28 cellular contexts compared by ENCODE assay signal in the genomic region with DNA sequence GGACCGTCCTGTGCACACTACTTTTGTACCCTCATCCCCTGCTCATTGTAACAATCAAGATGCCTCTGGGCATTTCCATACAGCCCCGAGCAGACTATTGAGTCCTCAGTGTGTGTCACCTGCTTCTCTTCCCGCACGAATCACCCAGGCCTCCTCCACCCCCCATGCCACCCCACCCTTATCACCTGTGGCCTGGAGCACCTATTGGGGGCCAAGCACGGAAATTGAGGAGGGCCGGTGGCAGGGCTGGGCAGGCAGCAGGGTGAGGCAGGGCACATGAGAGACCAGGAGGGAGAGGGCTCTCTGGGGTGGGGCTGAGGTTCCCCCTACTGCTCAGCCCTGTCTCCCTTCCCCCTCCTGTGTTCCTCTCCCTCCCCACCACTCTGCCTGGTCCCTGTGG.
"Had no signal": no experiment of that assay in that cellular context is flagged by ENCODE, and none has a peak within 500 bp of the region (broad histone marks: within the 10 kb centered on the region; RNA-seq: fewer than 3 reads in every experiment).

No MANE protein-coding gene starts in this region.

- H3K9me3 ChIP-seq: SJCRH30 had no signal

- ATAC-seq: activated CD4-positive, alpha-beta T cell treated with anti-CD3 and anti-CD28 coated beads for 36 hours; activated CD4-positive, CD25-positive, alpha-beta regulatory T cell treated with anti-CD3 and anti-CD28 coated beads, Interleukin-2, amount 50 U/mL, for 24 hours; activated CD8-positive, alpha-beta T cell treated with anti-CD3 and anti-CD28 coated beads, Interleukin-2, amount 10 ng/mL, durations not matched to agents 7 days and 5 days; activated naive CD8-positive, alpha-beta T cell treated with anti-CD3 and anti-CD28 coated beads, Interleukin-2, amount 50 U/mL, for 24 hours; Panc1 had no signal

- H3K4me1 ChIP-seq: SJCRH30 had no signal

- H3K36me3 ChIP-seq: SJCRH30 had no signal

- H3K27me3 Mint-ChIP-seq: activated CD4-positive, alpha-beta T cell treated with anti-CD3 and anti-CD28 coated beads for 36 hours; activated CD4-positive, alpha-beta T cell treated with anti-CD3 and anti-CD28 coated beads, Interleukin-2, amount 10 ng/mL, durations not matched to agents 7 days and 5 days; activated naive CD8-positive, alpha-beta T cell; activated naive CD8-positive, alpha-beta T cell treated with anti-CD3 and anti-CD28 coated beads, Interleukin-2, amount 50 U/mL, for 24 hours; activated T-cell treated with anti-CD3 and anti-CD28 coated beads, Interleukin-2, amount 50 U/mL, for 24 hours; IgD-negative memory B cell had no signal

- DNase-seq: activated CD4-positive, alpha-beta T cell treated with anti-CD3 and anti-CD28 coated beads for 36 hours; activated CD4-positive, alpha-beta T cell treated with anti-CD3 and anti-CD28 coated beads, Interleukin-2, amount 10 ng/mL, durations not matched to agents 7 days and 5 days; activated CD4-positive, alpha-beta T cell treated with anti-CD3 and anti-CD28 coated beads, Interleukin-2, amount 50 U/mL, for 48 hours; activated CD8-positive, alpha-beta T cell treated with anti-CD3 and anti-CD28 coated beads, Interleukin-2, amount 10 ng/mL, durations not matched to agents 7 days and 5 days; activated gamma-delta T cell; activated naive CD4-positive, alpha-beta T cell treated with Interleukin-2 at 50 U/mL for 16 hours; activated naive CD8-positive, alpha-beta T cell treated with anti-CD3 and anti-CD28 coated beads, Interleukin-2, amount 50 U/mL, for 24 hours; activated T-cell treated with anti-CD3 and anti-CD28 coated beads, Interleukin-2, amount 50 U/mL, for 24 hours; anterior cingulate cortex; KG1; MM.1S; MV-4-11; NCI-H1092; NCI-H1436 treated with DMSO at 0.1 percent for 48 hours; NCI-H1694 treated with DMSO at 0.1 percent for 48 hours; NCI-H2029; NCI-H345; NCI-H524 treated with DMSO at 0.1 percent for 48 hours; SHP77; SJCRH30; T1000 had no signal

- H3K27me3 ChIP-seq: SJCRH30 had no signal

- H3K27ac ChIP-seq: SJCRH30, SK-N-MC had no signal

- H3K4me3 Mint-ChIP-seq: activated CD4-positive, alpha-beta T cell treated with anti-CD3 and anti-CD28 coated beads for 36 hours; activated CD4-positive, alpha-beta T cell treated with anti-CD3 and anti-CD28 coated beads, Interleukin-2, amount 10 ng/mL, durations not matched to agents 7 days and 5 days; activated CD8-positive, alpha-beta T cell treated with anti-CD3 and anti-CD28 coated beads, Interleukin-2, amount 10 ng/mL, durations not matched to agents 7 days and 5 days; activated naive CD8-positive, alpha-beta T cell; activated naive CD8-positive, alpha-beta T cell treated with anti-CD3 and anti-CD28 coated beads, Interleukin-2, amount 50 U/mL, for 24 hours; activated T-cell treated with anti-CD3 and anti-CD28 coated beads, Interleukin-2, amount 50 U/mL, for 24 hours had no signal

- H3K4me3 ChIP-seq: SJCRH30, SK-N-MC had no signal

- H3K9me3 Mint-ChIP-seq: activated CD4-positive, alpha-beta T cell treated with anti-CD3 and anti-CD28 coated beads, Interleukin-2, amount 10 ng/mL, durations not matched to agents 7 days and 5 days; activated naive CD8-positive, alpha-beta T cell treated with anti-CD3 and anti-CD28 coated beads, Interleukin-2, amount 50 U/mL, for 24 hours; activated T-cell treated with anti-CD3 and anti-CD28 coated beads, Interleukin-2, amount 50 U/mL, for 24 hours; IgD-negative memory B cell had no signal

- H3K27ac Mint-ChIP-seq: activated CD4-positive, alpha-beta T cell treated with anti-CD3 and anti-CD28 coated beads for 36 hours; activated CD4-positive, alpha-beta T cell treated with anti-CD3 and anti-CD28 coated beads, Interleukin-2, amount 10 ng/mL, durations not matched to agents 7 days and 5 days; activated CD8-positive, alpha-beta T cell treated with anti-CD3 and anti-CD28 coated beads, Interleukin-2, amount 10 ng/mL, durations not matched to agents 7 days and 5 days; activated naive CD8-positive, alpha-beta T cell; activated T-cell treated with anti-CD3 and anti-CD28 coated beads, Interleukin-2, amount 50 U/mL, for 24 hours; activated T-helper 2 cell treated with anti-CD3 and anti-CD28 coated beads, Interferon-gamma antibody, Interleukin-2, Interleukin-4, amounts not matched to agents 10 μg/mL and 5 μg/mL and 100 μg/mL, durations not matched to agents 14 hours and 24 hours and 36 hours; brain; IgD-negative memory B cell had no signal

- H3K36me3 Mint-ChIP-seq: activated naive CD8-positive, alpha-beta T cell; brain; IgD-negative memory B cell had no signal
